8 cellular contexts compared by ENCODE assay signal in genomic region chr9:83956288-83957028, GRCh38. TPM values are rescaled to one million over a fixed set of nuclear protein-coding genes. Genes with fewer than 3 reads are reported as not detected.
A peak's percentile ranks its signal among the peaks of the same experiment; 100 is the strongest.
DNase-seq lines count a peak whose midpoint lies in the region; ATAC-seq, FAIRE-seq and TF ChIP-seq lines count a peak whose summit lies in the region.

No MANE protein-coding gene starts in this region.

- CTCF ChIA-PET in A549 (lab: Yijun Ruan, JAX): interaction anchor here (0.6 to 1.0 kb wide), 4 partner anchors 19 to 305 kb away, joined by 3 to 4 read pairs (median 4); no protein-coding TSS in a partner anchor

- H3K4me1 ChIP-seq in A549: peaks cover 24% of the 10 kb centered on the region; the same call in 2 of the 3 replicates
- no peaks in the 10 kb centered on the region for H3K4me1 ChIP-seq in mucosa of stomach (ENCODE audit: control insufficient read depth, insufficient read depth, low read length)

- no peak for FAIRE-seq in A549 (lab: Jason Lieb, UNC)

- DNase-seq in A549 (ENCODE audit: low read depth in 1 of 2, low spot score in 1 of 2): peak; percentile 82 to 85
- peak; percentile 63 for DNase-seq in NCI-H2227 treated with DMSO at 0.1 percent for 48 hours (lab: John Stamatoyannopoulos, UW)
- DNase-seq in activated CD8-positive, alpha-beta memory T cell treated with anti-CD3 and anti-CD28 coated beads, Interleukin-2, amount 50 U/mL, for 4 hours: peak; percentile 49
- peak; percentile 84 for DNase-seq in erythroblast (lab: John Stamatoyannopoulos, UW)
- DNase-seq in stimulated activated naive CD8-positive, alpha-beta T cell treated with anti-CD3 and anti-CD28 coated beads, Interleukin-15, Interleukin-2, amounts not matched to agents 100 U/mL and 50 U/mL, for 24 hours: peak; percentile 77

- TF ChIP-seq RAD21 in A549 (conservative IDR thresholded peaks at IDR 0.05 in 1 of 2, IDR thresholded peaks at IDR 0.05 in 1 of 2): no peak

- no peak for TF ChIP-seq EP300 in A549 (IDR thresholded peaks at IDR 0.05)

- POLR2A ChIA-PET in A549 (lab: Yijun Ruan, JAX): interaction anchor here (0.9 to 1.4 kb wide), 5 partner anchors 8 to 35 kb away, joined by 3 to 11 read pairs (median 7); partner anchors contain the start of genes HNRNPK, KIF27 and RMI1

- peak overlapping the region; percentile 78 for H3K4me2 ChIP-seq in A549

- H3K9me3 ChIP-seq in A549 (no peaks in the 10 kb centered on the region), mucosa of stomach (ENCODE audit: control insufficient read depth, low read length) (no peaks in the 10 kb centered on the region)

- H3K27ac ChIP-seq in A549: peak overlapping the region; percentile 94 to 95

- no peaks in the 10 kb centered on the region for H3K27me3 ChIP-seq in mucosa of stomach (ENCODE audit: control insufficient read depth, insufficient read depth, low read length)

- peak overlapping the region; percentile 85 for H3K9ac ChIP-seq in mucosa of stomach (ENCODE audit: low read length)

- H3K4me3 ChIP-seq in A549 (peak overlapping the region; percentile 52), mucosa of stomach (ENCODE audit: low read length) (peak overlapping the region; percentile 86)

- TF ChIP-seq POLR2A in A549 (IDR thresholded peaks at IDR 0.05; ENCODE audit: low read length) (peak; percentile 57), erythroblast (IDR thresholded peaks at IDR 0.05; ENCODE audit: low read length) (peak; percentile 76)

- peak; percentile 94 to 95 for ATAC-seq in A549
- peak; percentile 86 for ATAC-seq in GM18511 (IDR thresholded peaks at IDR 0.05; ENCODE audit: unreplicated experiment)
- peak; percentile 78 for ATAC-seq in HG02973 (IDR thresholded peaks at IDR 0.05; ENCODE audit: unreplicated experiment)
- ATAC-seq in stimulated activated naive CD8-positive, alpha-beta T cell treated with anti-CD3 and anti-CD28 coated beads, Interleukin-15, Interleukin-2, amounts not matched to agents 100 U/mL and 50 U/mL, for 24 hours: peak; percentile 91

- no peaks in the 10 kb centered on the region for H3K36me3 ChIP-seq in mucosa of stomach (ENCODE audit: control insufficient read depth, insufficient read depth, low read length)

- TF ChIP-seq CTCF in A549 (IDR thresholded peaks at IDR 0.05): no peak

- 4% methylated on average over 38 of the region's 61 CpGs for WGBS in A549 (ENCODE audit: missing lambda C conversion rate)

TF ChIP-seq in A549, 52 proteins besides CTCF, POLR2A, EP300 and RAD21:
- TF ChIP-seq ZFP36 (IDR thresholded peaks at IDR 0.05; ENCODE audit: borderline replicate concordance, partially characterized antibody): no peak
- TF ChIP-seq, protein P1, sequence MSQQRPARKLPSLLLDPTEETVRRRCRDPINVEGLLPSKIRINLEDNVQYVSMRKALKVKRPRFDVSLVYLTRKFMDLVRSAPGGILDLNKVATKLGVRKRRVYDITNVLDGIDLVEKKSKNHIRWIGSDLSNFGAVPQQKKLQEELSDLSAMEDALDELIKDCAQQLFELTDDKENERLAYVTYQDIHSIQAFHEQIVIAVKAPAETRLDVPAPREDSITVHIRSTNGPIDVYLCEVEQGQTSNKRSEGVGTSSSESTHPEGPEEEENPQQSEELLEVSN (IDR thresholded peaks at IDR 0.05; ENCODE audit: borderline replicate concordance, low read depth): peak; percentile 91
- peak; percentile 81 for TF ChIP-seq PHF8 (IDR thresholded peaks at IDR 0.05; ENCODE audit: borderline replicate concordance, low read depth)
- no peak for TF ChIP-seq FOSB (CRISPR knock-in tag; IDR thresholded peaks at IDR 0.05)
- TF ChIP-seq BCL3 (IDR thresholded peaks at IDR 0.05): peak; percentile 62; the same call in 1 of the 3 replicates
- TF ChIP-seq JUN (IDR thresholded peaks at IDR 0.05): peak; percentile 69 to 92; a peak in 4 of 5 replicates
- peak; percentile 60; the same call in 1 of the 2 replicates for TF ChIP-seq TFCP2L1 (CRISPR knock-in tag; IDR thresholded peaks at IDR 0.05)
- TF ChIP-seq, protein P2, sequence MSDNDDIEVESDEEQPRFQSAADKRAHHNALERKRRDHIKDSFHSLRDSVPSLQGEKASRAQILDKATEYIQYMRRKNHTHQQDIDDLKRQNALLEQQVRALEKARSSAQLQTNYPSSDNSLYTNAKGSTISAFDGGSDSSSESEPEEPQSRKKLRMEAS (IDR thresholded peaks at IDR 0.05): peak; percentile 66; the same call in 1 of the 2 replicates
- no peak; the same call in 1 of the 2 replicates for TF ChIP-seq RARB (CRISPR knock-in tag; IDR thresholded peaks at IDR 0.05)
- TF ChIP-seq, protein P3, sequence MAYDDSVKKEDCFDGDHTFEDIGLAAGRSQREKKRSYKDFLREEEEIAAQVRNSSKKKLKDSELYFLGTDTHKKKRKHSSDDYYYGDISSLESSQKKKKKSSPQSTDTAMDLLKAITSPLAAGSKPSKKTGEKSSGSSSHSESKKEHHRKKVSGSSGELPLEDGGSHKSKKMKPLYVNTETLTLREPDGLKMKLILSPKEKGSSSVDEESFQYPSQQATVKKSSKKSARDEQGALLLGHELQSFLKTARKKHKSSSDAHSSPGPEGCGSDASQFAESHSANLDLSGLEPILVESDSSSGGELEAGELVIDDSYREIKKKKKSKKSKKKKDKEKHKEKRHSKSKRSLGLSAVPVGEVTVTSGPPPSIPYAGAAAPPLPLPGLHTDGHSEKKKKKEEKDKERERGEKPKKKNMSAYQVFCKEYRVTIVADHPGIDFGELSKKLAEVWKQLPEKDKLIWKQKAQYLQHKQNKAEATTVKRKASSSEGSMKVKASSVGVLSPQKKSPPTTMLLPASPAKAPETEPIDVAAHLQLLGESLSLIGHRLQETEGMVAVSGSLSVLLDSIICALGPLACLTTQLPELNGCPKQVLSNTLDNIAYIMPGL (CRISPR knock-in tag; IDR thresholded peaks at IDR 0.05; ENCODE audit: borderline replicate concordance): peak; percentile 17; the same call in 1 of the 2 replicates
- TF ChIP-seq ZSCAN20 (CRISPR knock-in tag; IDR thresholded peaks at IDR 0.05): no peak
- TF ChIP-seq HEYL (CRISPR knock-in tag; IDR thresholded peaks at IDR 0.05): 0 out of 2 replicates have a peak, but pooled peaks have one; percentile 47
- 0 out of 2 replicates have a peak, but pooled peaks have one; percentile 23 for TF ChIP-seq HOXB5 (CRISPR knock-in tag; IDR thresholded peaks at IDR 0.05)
- peak; percentile 16; the same call in 1 of the 2 replicates for TF ChIP-seq HOXB13 (CRISPR knock-in tag; IDR thresholded peaks at IDR 0.05; ENCODE audit: low read depth)
- TF ChIP-seq, protein P4, sequence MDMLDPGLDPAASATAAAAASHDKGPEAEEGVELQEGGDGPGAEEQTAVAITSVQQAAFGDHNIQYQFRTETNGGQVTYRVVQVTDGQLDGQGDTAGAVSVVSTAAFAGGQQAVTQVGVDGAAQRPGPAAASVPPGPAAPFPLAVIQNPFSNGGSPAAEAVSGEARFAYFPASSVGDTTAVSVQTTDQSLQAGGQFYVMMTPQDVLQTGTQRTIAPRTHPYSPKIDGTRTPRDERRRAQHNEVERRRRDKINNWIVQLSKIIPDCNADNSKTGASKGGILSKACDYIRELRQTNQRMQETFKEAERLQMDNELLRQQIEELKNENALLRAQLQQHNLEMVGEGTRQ (IDR thresholded peaks at IDR 0.05): no peak
- no peak for TF ChIP-seq HOXA7 (CRISPR knock-in tag; IDR thresholded peaks at IDR 0.05)

RNA-seq across cellular contexts. Expression of gene HNRNPK, which starts 23.6 kb away (rescaled TPM):
- 603 and 699 TPM in 2 replicates for polyA plus RNA-seq in A549 (2011; rRNA removed)
- polyA plus RNA-seq in A549 (2012; cell fraction: cytosol; rRNA removed): 403 and 446 TPM in 2 replicates
- polyA plus RNA-seq in A549 (2012; cell fraction: nucleus; rRNA removed): 468 and 521 TPM in 2 replicates
- 682 to 695 TPM (median 682 TPM) in 3 replicates for polyA plus RNA-seq in A549 (2017; fragmentation: RNase III; extraction: RNeasy Plus Mini Kit Qiagen cat#74134 plus additional on column Dnase treatment)
- 499 and 689 TPM in 2 replicates for polyA minus RNA-seq in A549 (2011; rRNA and poly(A)+ RNA removed)

RNA-seq across cellular contexts. Expression of gene RMI1, which starts 24.1 kb away (rescaled TPM):
- polyA plus RNA-seq in A549 (2011; rRNA removed) (7.4 and 14.0 TPM in 2 replicates), A549 (2017; fragmentation: RNase III; extraction: RNeasy Plus Mini Kit Qiagen cat#74134 plus additional on column Dnase treatment) (15.2 to 17.1 TPM (median 17.0 TPM) in 3 replicates)
- polyA plus RNA-seq in A549 (2012; cell fraction: cytosol; rRNA removed): 2.0 TPM in 2 replicates
- polyA plus RNA-seq in A549 (2012; cell fraction: nucleus; rRNA removed): 0.72 and 2.1 TPM in 2 replicates
- polyA minus RNA-seq in A549 (2011; rRNA and poly(A)+ RNA removed): 4.7 and 5.9 TPM in 2 replicates

RNA-seq across cellular contexts. Expression of gene KIF27, which starts 35.2 kb away (rescaled TPM):
- 4.1 and 6.0 TPM in 2 replicates for polyA plus RNA-seq in A549 (2011; rRNA removed)
- 0.35 and 0.42 TPM in 2 replicates for polyA plus RNA-seq in A549 (2012; cell fraction: cytosol; rRNA removed)
- 0.32 and 0.82 TPM in 2 replicates for polyA plus RNA-seq in A549 (2012; cell fraction: nucleus; rRNA removed)
- 2.0 to 2.4 TPM (median 2.2 TPM) in 3 replicates for polyA plus RNA-seq in A549 (2017; fragmentation: RNase III; extraction: RNeasy Plus Mini Kit Qiagen cat#74134 plus additional on column Dnase treatment)
- 2.1 and 4.0 TPM in 2 replicates for polyA minus RNA-seq in A549 (2011; rRNA and poly(A)+ RNA removed)

Comparison
In these comparisons a context has a peak if more than half of its experiments do, and no peak if none do; other contexts are left out.
1. Peak in every context shown above with its lines: DNase-seq, ATAC-seq, H3K4me3 ChIP-seq and H3K27ac ChIP-seq.